In the genomic region with DNA sequence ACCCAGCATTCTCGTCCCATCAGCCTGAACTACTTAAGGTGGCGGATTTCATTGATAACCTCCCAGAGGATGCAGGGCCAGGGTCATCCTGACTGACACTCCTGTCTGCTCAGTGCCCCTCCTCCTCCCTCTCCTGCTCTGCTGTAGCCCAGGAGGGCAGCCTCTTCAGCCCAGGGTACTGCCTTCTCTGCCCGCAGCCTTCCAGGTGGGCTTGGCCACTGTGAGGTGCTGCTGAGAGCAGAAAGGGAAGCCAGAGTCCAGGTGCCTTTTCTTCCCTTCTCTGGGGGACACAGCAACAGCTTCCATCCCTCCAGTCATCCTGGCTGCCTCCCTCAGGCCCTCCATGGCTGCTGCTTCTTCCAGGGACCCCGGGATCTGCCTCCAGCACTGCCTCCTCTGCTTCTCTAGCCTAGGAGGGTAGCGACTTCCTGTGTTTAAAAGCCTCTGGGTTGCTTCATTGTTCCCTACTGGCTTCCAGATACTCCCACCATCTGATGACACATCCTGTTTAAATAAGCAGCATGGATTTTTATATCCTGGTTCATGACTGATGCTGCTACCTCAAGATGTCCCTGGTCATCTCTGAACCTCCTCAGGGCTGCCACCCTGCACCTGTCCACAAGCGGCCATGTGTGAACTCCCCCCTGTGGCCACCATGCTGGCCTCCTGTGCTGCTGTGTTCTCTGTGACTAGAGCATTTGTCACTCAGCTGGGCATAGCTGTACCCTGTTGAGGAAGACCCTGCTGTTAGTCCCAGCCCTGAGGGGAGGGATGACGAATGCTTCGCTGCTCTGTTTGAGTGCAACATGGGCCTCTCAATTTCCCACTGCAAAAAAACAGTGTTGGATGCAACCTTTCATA, we compare ENCODE assay signal across 16 cellular contexts. TPM values are rescaled to one million over a fixed set of nuclear protein-coding genes. Genes with fewer than 3 reads are reported as not detected.
DNase-seq lines count a peak whose midpoint lies in the region; ATAC-seq and TF ChIP-seq lines count a peak whose summit lies in the region.
"Had no signal": no experiment of that assay in that cellular context is flagged by ENCODE, and none has a peak within 500 bp of the region (broad histone marks: within the 10 kb centered on the region; RNA-seq: fewer than 3 reads in every experiment).

No MANE protein-coding gene starts in this region.

- TF ChIP-seq POLR2A in HCT116 (IDR thresholded peaks at IDR 0.05; ENCODE audit: borderline replicate concordance, extremely low read depth, insufficient read depth, insufficient read length), result no peak

- intact Hi-C loops in HCT116 (cut with micrococcal nuclease), result no loop called here

- TF ChIP-seq CTCF in HCT116 (IDR thresholded peaks at IDR 0.05 in 2 of 3, conservative IDR thresholded peaks at IDR 0.05 in 1 of 3; ENCODE audit: borderline replicate concordance in 1 of 3, insufficient read depth in 1 of 3, low read depth in 2 of 3, low read length in 2 of 3), result peak in 2 of 3 experiments; percentile 17 to 22; a peak in 2 of 6 replicates
- peak; percentile 49 for TF ChIP-seq CTCF in VCaP (conservative IDR thresholded peaks at IDR 0.05)

- RAD21 ChIA-PET in HCT116 (lab: Charles Lee; ENCODE audit: low non-redundant PET in 1 of 2, low total read pairs in 2 of 2, uncharacterized antibody in 2 of 2, unreplicated experiment in 2 of 2), result no interaction called here

- in situ Hi-C loops in Caki2 (cut with HindIII; ENCODE audit: low pct_unique_long_range_greater_than_20kb, low sequenced_read_pairs), result no loop called here

- CTCF ChIA-PET in HCT116 (lab: Charles Lee), result no interaction called here

- H3K36me3 ChIP-seq in HCT116 (ENCODE audit: control insufficient read depth in 1 of 2, insufficient read depth in 2 of 2, low read length in 2 of 2), result no peaks in the 10 kb centered on the region
- H3K36me3 ChIP-seq: vagina had no signal

- H3K79me2 ChIP-seq in HCT116 (ENCODE audit: insufficient read depth, low read length), result no peaks in the 10 kb centered on the region

- H3K4me1 ChIP-seq in HCT116 (ENCODE audit: control insufficient read depth in 1 of 2, insufficient read depth in 2 of 2, low read length in 2 of 2), result no peaks in the 10 kb centered on the region
- H3K4me1 ChIP-seq: vagina had no signal

- ATAC-seq in HCT116 (peak; percentile 92), GM19397 (IDR thresholded peaks at IDR 0.05; ENCODE audit: unreplicated experiment) (no peak), GM18873 (IDR thresholded peaks at IDR 0.05; ENCODE audit: low FRiP score, unreplicated experiment) (no peak), GM18511 (IDR thresholded peaks at IDR 0.05; ENCODE audit: unreplicated experiment) (no peak), HG03039 (IDR thresholded peaks at IDR 0.05; ENCODE audit: unreplicated experiment) (no peak)
- ATAC-seq: natural killer cell treated with Interleukin-12 subunit alpha and Interleukin-12 subunit beta and Interleukin-15 and Interleukin-18, amount 100 ng/mL, for 72 hours; right cardiac atrium; T-helper 17 cell had no signal

- no peak overlapping the region for H3K27ac ChIP-seq in HCT116 (ENCODE audit: low read depth, low read length)
- H3K27ac ChIP-seq in VCaP, result peak overlapping the region; percentile 59
- H3K27ac ChIP-seq: vagina had no signal

- no peaks in the 10 kb centered on the region for H3K9me3 ChIP-seq in HCT116 (ENCODE audit: control insufficient read depth in 1 of 2, insufficient read depth in 1 of 2, low read depth in 1 of 2, low read length in 2 of 2)
- H3K9me3 ChIP-seq: vagina had no signal

- DNase-seq in Caki2 (ENCODE audit: low read depth) (peak; percentile 44), HCT116 (ENCODE audit: low read depth, low spot score) (no peak), iPS-NIHi7 (ENCODE audit: extremely low spot score) (peak; percentile 51)
- DNase-seq: activated CD4-positive, alpha-beta T cell treated with anti-CD3 and anti-CD28 coated beads, Interleukin-2, amount 50 U/mL, for 48 hours; DMS79; MM.1S; right cardiac atrium; stimulated activated naive CD4-positive, alpha-beta T cell; T-helper 17 cell had no signal

- no peak for TF ChIP-seq RAD21 in HCT116 (IDR thresholded peaks at IDR 0.05; ENCODE audit: low read depth)

- no peak overlapping the region for H3K4me3 ChIP-seq in HCT116 (replicated peaks in 1 of 2; ENCODE audit: low read depth in 1 of 2, low read length in 2 of 2)
- H3K4me3 ChIP-seq: vagina had no signal

- H4K20me1 ChIP-seq in HCT116 (ENCODE audit: insufficient read depth), result no peaks in the 10 kb centered on the region

- no peak overlapping the region for H3K9ac ChIP-seq in HCT116 (ENCODE audit: low read length)

- H3K27me3 ChIP-seq in HCT116 (ENCODE audit: insufficient read depth, low read length), result no peaks in the 10 kb centered on the region
- H3K27me3 ChIP-seq: vagina had no signal

- POLR2A ChIA-PET in HCT116 (lab: Charles Lee), result no interaction called here

- no peak overlapping the region for H2AFZ ChIP-seq in HCT116 (ENCODE audit: low read depth, low read length, poor library complexity, severe bottlenecking)

- H3K9me2 ChIP-seq in HCT116 (ENCODE audit: insufficient read depth), result no peaks in the 10 kb centered on the region

- H3K4me2 ChIP-seq in HCT116 (ENCODE audit: low read length), result no peak overlapping the region

- no TSS peak for BruUV-seq in HCT116 (replicated peaks; lab: Mats Ljungman, UMichigan)

TF ChIP-seq in HCT116, 20 proteins besides CTCF, POLR2A, EP300 and RAD21:
- TF ChIP-seq EGR1 (IDR thresholded peaks at IDR 0.05; ENCODE audit: low read depth) (no peak), CBX3 (IDR thresholded peaks at IDR 0.05; ENCODE audit: low read depth) (no peak)

RNA-seq across cellular contexts. Expression of a gene that starts 55.8 kb away (rescaled TPM):
- not detected in 2 replicates for total RNA-seq in Caki2 (2014; rRNA removed; shearing (Covaris generic); ENCODE audit: low replicate concordance)
- total RNA-seq in HCT116 (2021; ENCODE audit: unreplicated experiment), result not detected
- not detected in 2 replicates for polyA plus RNA-seq in HCT116 (2012)
- total RNA-seq: natural killer cell treated with Interleukin-12 subunit alpha and Interleukin-12 subunit beta and Interleukin-15 and Interleukin-18, amount 100 ng/mL, for 72 hours; right cardiac atrium; T-helper 17 cell; vagina had no signal
- polyA plus RNA-seq: right cardiac atrium had no signal
